Comparison of ENCODE assay signal across 8 cellular contexts in genomic region chr5:91101777-91102379, GRCh38.
DNase-seq lines count a peak whose midpoint lies in the region; ATAC-seq, FAIRE-seq and TF ChIP-seq lines count a peak whose summit lies in the region.

No MANE protein-coding gene starts in this region.

- H3K79me2 ChIP-seq in GM12878 (ENCODE audit: control insufficient read depth, insufficient read depth, low read length) = no peaks in the 10 kb centered on the region

- peak; percentile 94 for FAIRE-seq in GM12878 (lab: Jason Lieb, UNC)

- DNase-seq in activated effector memory CD4-positive, alpha-beta T cell treated with anti-CD3 and anti-CD28 coated beads, Interleukin-2, amount 50 U/mL, for 16 hours = peak; percentile 68
- no peak for DNase-seq in activated effector memory CD4-positive, alpha-beta T cell treated with Interleukin-2 at 50 U/mL for 16 hours
- peak; percentile 17 for DNase-seq in NCI-H1092 (lab: John Stamatoyannopoulos, UW)
- DNase-seq in SKM-1 treated with dmso at 0.1 percent for 144 hours (lab: John Stamatoyannopoulos, UW; ENCODE audit: unreplicated experiment) = peak; percentile 84
- DNase-seq in GM12878 (ENCODE audit: low read depth, low spot score) = peak; percentile 21
- DNase-seq in hypothalamus (lab: John Stamatoyannopoulos, UW) = peak in 38 of 51 donors; percentile 2 to 76 (median 33)
- peak; percentile 46 to 61 for DNase-seq in gastrocnemius medialis

- ATAC-seq in HG02623 (IDR thresholded peaks at IDR 0.05; ENCODE audit: unreplicated experiment) (peak; percentile 100), GM12878 (peak; percentile 99), gastrocnemius medialis (peak; percentile 93 to 95)

- CTCF ChIA-PET in GM12878 (lab: Yijun Ruan, JAX) = interaction anchor here (0.6 to 4.2 kb wide), 11 partner anchors 21 to 318 kb away, joined by 3 to 69 read pairs (median 7); no protein-coding TSS in a partner anchor

- intact Hi-C loops in GM12878 (cut with micrococcal nuclease; ENCODE audit: unreplicated experiment) = loop anchor here (1.0 to 5.0 kb wide), 7 partner anchors 117 to 317 kb away; no protein-coding TSS in a partner anchor
- intact Hi-C loops in gastrocnemius medialis (cut with DNase I; ENCODE audit: low total_unique reads) = loop anchor here (1.0 to 5.0 kb wide), 4 partner anchors 125 to 283 kb away; no protein-coding TSS in a partner anchor

- H3K4me3 ChIP-seq in GM12878 = no peak overlapping the region
- no peak overlapping the region for H3K4me3 ChIP-seq in gastrocnemius medialis

- no peak overlapping the region for H3K9ac ChIP-seq in GM12878 (ENCODE audit: control insufficient read depth, insufficient read depth, low read length)

- no peak for TF ChIP-seq EP300 in GM12878 (IDR thresholded peaks at IDR 0.05; ENCODE audit: borderline replicate concordance in 1 of 2, control insufficient read depth in 1 of 2, low read depth in 2 of 2, low read length in 2 of 2)

- H3K9me3 ChIP-seq in GM12878 (replicated peaks; ENCODE audit: control insufficient read depth, insufficient read depth, low read length) = no peaks in the 10 kb centered on the region
- H3K9me3 ChIP-seq in gastrocnemius medialis = no peaks in the 10 kb centered on the region

- no peaks in the 10 kb centered on the region for H4K20me1 ChIP-seq in GM12878 (ENCODE audit: control insufficient read depth, insufficient read depth)

- WGBS in GM12878 (ENCODE audit: insufficient coverage, insufficient replicate concordance, low lambda C conversion rate, missing lambda C conversion rate) = 56% methylated on average over 7 of the region's 7 CpGs

- in situ Hi-C loops in GM12878 (cut with MboI) = loop anchor here (5.0 kb wide), 1 partner anchor 120 kb away; no protein-coding TSS in a partner anchor
- in situ Hi-C loops in gastrocnemius medialis (cut with MboI; ENCODE audit: low sequenced_read_pairs in 4 of 4) = loop anchor here (5.0 to 10.0 kb wide), 5 partner anchors 93 to 285 kb away; no protein-coding TSS in a partner anchor

- H3K27me3 ChIP-seq in GM12878 (replicated peaks in 1 of 2; ENCODE audit: control insufficient read depth in 2 of 2, insufficient read depth in 2 of 2, low read length in 1 of 2) (no peaks in the 10 kb centered on the region), gastrocnemius medialis (no peaks in the 10 kb centered on the region)

- RAD21 ChIA-PET in GM12878 (lab: Charles Lee; ENCODE audit: unreplicated experiment) = interaction anchor here (0.6 to 3.0 kb wide), 7 partner anchors 118 to 317 kb away, joined by 3 to 20 read pairs (median 5); partner anchors contain the start of gene ARRDC3

- SMC1A ChIA-PET in GM12878 (lab: Charles Lee; ENCODE audit: uncharacterized antibody, unreplicated experiment) = interaction anchor here (0.7 to 4.4 kb wide), 6 partner anchors 117 to 318 kb away, joined by 3 to 60 read pairs (median 4); partner anchors contain the start of gene ARRDC3

- no peak for TF ChIP-seq POLR2A in GM12878 (IDR thresholded peaks at IDR 0.05; ENCODE audit: low read depth, low read length)
- TF ChIP-seq POLR2A in gastrocnemius medialis (IDR thresholded peaks at IDR 0.05) = no peak

- TF ChIP-seq RAD21 in GM12878 (IDR thresholded peaks at IDR 0.05; ENCODE audit: insufficient read depth, low read depth, low read length) = peak; percentile 92

- no peaks in the 10 kb centered on the region for H3K4me1 ChIP-seq in GM12878 (ENCODE audit: control insufficient read depth, insufficient read depth, low read length)
- H3K4me1 ChIP-seq in gastrocnemius medialis = peaks cover 0 to 9% of the 10 kb centered on the region in 2 donors

- POLR2A ChIA-PET in GM12878 (lab: Charles Lee) = interaction anchor here (0.6 kb wide), 1 partner anchor 316 kb away, joined by 3 read pairs; no protein-coding TSS in a partner anchor

- no peak overlapping the region for H3K4me2 ChIP-seq in GM12878 (ENCODE audit: control insufficient read depth, insufficient read depth)

- H2AFZ ChIP-seq in GM12878 (ENCODE audit: control insufficient read depth, low read depth, low read length) = no peak overlapping the region

- no peaks in the 10 kb centered on the region for H3K36me3 ChIP-seq in GM12878 (ENCODE audit: control insufficient read depth in 2 of 2, insufficient read depth in 2 of 2, low read length in 1 of 2)
- H3K36me3 ChIP-seq in gastrocnemius medialis = no peaks in the 10 kb centered on the region

- peak; percentile 63 to 84 (median 70); a peak in 5 of 6 replicates for TF ChIP-seq CTCF in GM12878 (IDR thresholded peaks at IDR 0.05 in 2 of 3, conservative IDR thresholded peaks at IDR 0.05 in 1 of 3; ENCODE audit: control insufficient read depth in 2 of 3, extremely low read depth in 1 of 3, insufficient read depth in 1 of 3, low read depth in 3 of 3, low read length in 3 of 3)
- TF ChIP-seq CTCF in gastrocnemius medialis (IDR thresholded peaks at IDR 0.05 in 4 of 5, conservative IDR thresholded peaks at IDR 0.05 in 1 of 5) = peak; percentile 79 to 91 (median 81)

- H3K27ac ChIP-seq in GM12878 (ENCODE audit: control insufficient read depth, insufficient read depth) = no peak overlapping the region
- no peak overlapping the region for H3K27ac ChIP-seq in gastrocnemius medialis

- no TSS peak for BruUV-seq in GM12878 (replicated peaks; lab: Mats Ljungman, UMichigan)

TF ChIP-seq in GM12878, 131 proteins besides CTCF, POLR2A, EP300 and RAD21:
- TF ChIP-seq SMARCA5 (IDR thresholded peaks at IDR 0.05) (peak; percentile 65; the same call in 1 of the 2 replicates), WRNIP1 (IDR thresholded peaks at IDR 0.05; ENCODE audit: borderline replicate concordance, low read depth, low read length) (0 out of 2 replicates have a peak, but pooled peaks have one; percentile 40), RUNX3 (IDR thresholded peaks at IDR 0.05; ENCODE audit: low read length) (peak; percentile 43), SREBF2 (IDR thresholded peaks at IDR 0.05; ENCODE audit: low read length) (no peak), TCF3 (IDR thresholded peaks at IDR 0.05; ENCODE audit: borderline replicate concordance, insufficient read depth, low read depth, low read length) (no peak), YY1 (IDR thresholded peaks at IDR 0.05; ENCODE audit: low read depth, low read length) (peak; percentile 62; the same call in 1 of the 2 replicates), SMC3 (IDR thresholded peaks at IDR 0.05; ENCODE audit: borderline replicate concordance, low read length) (peak; percentile 91)
